Comparison of ENCODE assay signal across 21 cellular contexts in genomic region chr6:167475947-167476346, GRCh38.
DNase-seq lines count a peak whose midpoint lies in the region; ATAC-seq and TF ChIP-seq lines count a peak whose summit lies in the region.
"Had no signal": no experiment of that assay in that cellular context is flagged by ENCODE, and none has a peak within 500 bp of the region (broad histone marks: within the 10 kb centered on the region; RNA-seq: fewer than 3 reads in every experiment).

No MANE protein-coding gene starts in this region.

- H3K27me3 ChIP-seq in right atrium auricular region: no peaks in the 10 kb centered on the region

- no peak overlapping the region for H3K27ac ChIP-seq in right atrium auricular region
- H3K27ac ChIP-seq: C4-2B, coronary artery, left ventricle myocardium inferior had no signal

- no peaks in the 10 kb centered on the region for H3K36me3 ChIP-seq in right atrium auricular region
- H3K36me3 ChIP-seq: left ventricle myocardium inferior had no signal

- H3K4me3 ChIP-seq in right atrium auricular region: no peak overlapping the region
- H3K4me3 ChIP-seq: coronary artery, left ventricle myocardium inferior had no signal

- TF ChIP-seq CTCF in right atrium auricular region (IDR thresholded peaks at IDR 0.05): no peak

- peaks cover 0 to 20% of the 10 kb centered on the region in 2 donors for H3K4me1 ChIP-seq in right atrium auricular region

- peak; percentile 36 for DNase-seq in right atrium auricular region (ENCODE audit: low spot score)
- DNase-seq in Right ventricle myocardium inferior (ENCODE audit: missing footprints): no peak
- peak; percentile 74 for DNase-seq in NCI-H2171 treated with DMSO at 0.1 percent for 48 hours (lab: John Stamatoyannopoulos, UW)
- DNase-seq in iPS DF 4.7 (ENCODE audit: extremely low read depth, low spot score): peak; percentile 22
- DNase-seq in HEK293T (ENCODE audit: extremely low spot score): no peak
- DNase-seq in head of caudate nucleus: no peak
- DNase-seq: activated B cell treated with CpG ODN at 0.5 μM for 24 hours; activated CD8-positive, alpha-beta T cell treated with anti-CD3 and anti-CD28 coated beads for 36 hours; activated naive CD4-positive, alpha-beta T cell treated with Interleukin-2 at 50 U/mL for 16 hours; activated T-cell treated with anti-CD3 and anti-CD28 coated beads, Interleukin-2, amount 50 U/mL, for 1 hour; amniotic stem cell; GOT3; left ventricle myocardium inferior; NCI-H1436 treated with DMSO at 0.1 percent for 48 hours; NCI-H446; T1000 had no signal

- ATAC-seq in Right ventricle myocardium inferior: no peak
- ATAC-seq in HG02884 (IDR thresholded peaks at IDR 0.05; ENCODE audit: unreplicated experiment): no peak
- no peak for ATAC-seq in HG03354 (IDR thresholded peaks at IDR 0.05; ENCODE audit: poor library complexity, severe bottlenecking, unreplicated experiment)
- ATAC-seq: activated CD8-positive, alpha-beta T cell treated with anti-CD3 and anti-CD28 coated beads for 36 hours; natural killer cell treated with Interleukin-12 subunit alpha and Interleukin-12 subunit beta and Interleukin-15 and Interleukin-18, amount 100 ng/mL, for 72 hours had no signal

- CTCF ChIA-PET in HEK293T (lab: Yijun Ruan, JAX): no interaction called here

- intact Hi-C loops in Right ventricle myocardium inferior (cut with DNase I) (no loop called here), head of caudate nucleus (cut with DNase I) (loop anchor here (10.0 kb wide), 1 partner anchor 649 kb away; no protein-coding TSS in a partner anchor)

- POLR2A ChIA-PET in HEK293T (lab: Yijun Ruan, JAX): no interaction called here

- no peaks in the 10 kb centered on the region for H3K9me3 ChIP-seq in right atrium auricular region
- H3K9me3 ChIP-seq: left ventricle myocardium inferior had no signal

TF ChIP-seq in HEK293T, 16 proteins besides CTCF, POLR2A, EP300 and RAD21:
- TF ChIP-seq HDGF (IDR thresholded peaks at IDR 0.05; ENCODE audit: borderline replicate concordance) (no peak), BHLHE40 (IDR thresholded peaks at IDR 0.05; ENCODE audit: borderline replicate concordance) (no peak), ELF4 (IDR thresholded peaks at IDR 0.05) (no peak), SUZ12 (IDR thresholded peaks at IDR 0.05) (no peak), PKNOX1 (IDR thresholded peaks at IDR 0.05) (no peak), SP1 (IDR thresholded peaks at IDR 0.05) (no peak), FOXA1 (IDR thresholded peaks at IDR 0.05) (no peak), ARNT (IDR thresholded peaks at IDR 0.05) (no peak), L3MBTL2 (conservative IDR thresholded peaks at IDR 0.05) (no peak), TARDBP (IDR thresholded peaks at IDR 0.05) (no peak), LEF1 (IDR thresholded peaks at IDR 0.05; ENCODE audit: borderline replicate concordance) (no peak), ZNF384 (IDR thresholded peaks at IDR 0.05) (no peak), FOXM1 (IDR thresholded peaks at IDR 0.05; ENCODE audit: borderline replicate concordance) (no peak), FOXK2 (IDR thresholded peaks at IDR 0.05) (no peak), CTBP1 (IDR thresholded peaks at IDR 0.05; ENCODE audit: borderline replicate concordance) (no peak), NFRKB (IDR thresholded peaks at IDR 0.05) (no peak)

Comparison
In these comparisons a context has a peak if more than half of its experiments do, and no peak if none do; other contexts are left out.
1. DNase-seq: peak in right atrium auricular region (single experiment), NCI-H2171 treated with DMSO at 0.1 percent for 48 hours (single experiment) and iPS DF 4.7 (single experiment); none in Right ventricle myocardium inferior (single experiment), HEK293T (single experiment) and head of caudate nucleus (0 of 42).